32 cellular contexts compared by ENCODE assay signal in the genomic region with DNA sequence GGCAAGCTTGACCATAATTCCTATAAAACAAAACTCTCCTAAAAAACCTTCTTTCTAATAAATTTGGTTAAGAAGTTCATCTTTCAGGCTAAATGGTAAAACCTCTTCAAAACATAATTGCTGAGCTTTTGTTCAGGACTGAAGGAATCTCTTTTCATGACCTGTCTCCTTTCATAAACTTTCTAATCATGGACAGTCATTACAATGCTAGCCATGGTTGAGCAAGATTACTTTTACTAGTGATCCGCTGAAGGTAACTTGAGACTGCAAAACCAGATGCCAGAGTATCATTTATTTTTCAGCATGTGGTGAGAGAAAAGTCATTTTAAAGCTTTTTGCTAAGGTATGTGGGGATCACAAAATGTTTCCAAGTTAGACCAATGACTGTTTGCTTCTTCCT.
DNase-seq lines count a peak whose midpoint lies in the region; ATAC-seq, FAIRE-seq and TF ChIP-seq lines count a peak whose summit lies in the region.
"Had no signal": no experiment of that assay in that cellular context is flagged by ENCODE, and none has a peak within 500 bp of the region (broad histone marks: within the 10 kb centered on the region; RNA-seq: fewer than 3 reads in every experiment).

No MANE protein-coding gene starts in this region.

- H3K27me3 Mint-ChIP-seq in astrocyte (ENCODE audit: low read depth, unreplicated experiment), result no peaks in the 10 kb centered on the region
- H3K27me3 Mint-ChIP-seq: natural killer cell treated with Interleukin-12 subunit alpha and Interleukin-12 subunit beta and Interleukin-15 and Interleukin-18, amount 100 ng/mL, for 72 hours had no signal

- no peaks in the 10 kb centered on the region for H3K4me1 ChIP-seq in astrocyte (ENCODE audit: insufficient read depth, low read length)
- H3K4me1 ChIP-seq: foreskin keratinocyte, lower lobe of right lung, Peyer's patch had no signal

- H3K27ac ChIP-seq in astrocyte (ENCODE audit: low read depth, low read length), result no peak overlapping the region
- H3K27ac ChIP-seq: BLaER1, epithelial cell of prostate, foreskin keratinocyte, HL-60, lower lobe of right lung, Peyer's patch had no signal

- no peak for ATAC-seq in GM18502 (IDR thresholded peaks at IDR 0.05; ENCODE audit: poor library complexity, unreplicated experiment)
- ATAC-seq: activated CD8-positive, alpha-beta memory T cell treated with anti-CD3 and anti-CD28 coated beads, Interleukin-2, amount 10 ng/mL, durations not matched to agents 7 days and 5 days; activated T-cell treated with anti-CD3 and anti-CD28 coated beads, Interleukin-2, amount 50 U/mL, for 72 hours; foreskin keratinocyte; lower lobe of right lung; mucosa of descending colon; natural killer cell treated with Interleukin-12 subunit alpha and Interleukin-12 subunit beta and Interleukin-15 and Interleukin-18, amount 100 ng/mL, for 72 hours; T-helper 17 cell had no signal

- in situ Hi-C loops in ACHN (cut with HindIII; ENCODE audit: low pct_ligation_motif_present, low pct_unique_long_range_greater_than_20kb, low sequenced_read_pairs), result no loop called here

- no peak overlapping the region for H3K27ac Mint-ChIP-seq in astrocyte (ENCODE audit: unreplicated experiment)
- H3K27ac Mint-ChIP-seq: activated CD8-positive, alpha-beta memory T cell treated with anti-CD3 and anti-CD28 coated beads, Interleukin-2, amount 10 ng/mL, durations not matched to agents 7 days and 5 days; activated T-cell treated with anti-CD3 and anti-CD28 coated beads, Interleukin-2, amount 50 U/mL, for 72 hours; natural killer cell treated with Interleukin-12 subunit alpha and Interleukin-12 subunit beta and Interleukin-15 and Interleukin-18, amount 100 ng/mL, for 72 hours; T-helper 17 cell had no signal

- H3K4me3 ChIP-seq in astrocyte (ENCODE audit: insufficient read depth, low read depth, low read length), result no peak overlapping the region
- H3K4me3 ChIP-seq: BLaER1, HAP-1, lower lobe of right lung, mucosa of descending colon, Peyer's patch had no signal

- no peak overlapping the region for H3K9ac ChIP-seq in astrocyte (ENCODE audit: low read length)
- H3K9ac ChIP-seq: BLaER1 had no signal

- no peaks in the 10 kb centered on the region for H3K9me3 Mint-ChIP-seq in astrocyte (ENCODE audit: unreplicated experiment)

- H3K36me3 ChIP-seq in astrocyte (ENCODE audit: insufficient read depth, low read length), result no peaks in the 10 kb centered on the region
- H3K36me3 ChIP-seq: BLaER1, HAP-1, lower lobe of right lung, Peyer's patch had no signal

- no peak overlapping the region for H3K4me3 Mint-ChIP-seq in astrocyte (ENCODE audit: unreplicated experiment)
- H3K4me3 Mint-ChIP-seq: activated CD8-positive, alpha-beta memory T cell treated with anti-CD3 and anti-CD28 coated beads, Interleukin-2, amount 10 ng/mL, durations not matched to agents 7 days and 5 days; activated T-cell treated with anti-CD3 and anti-CD28 coated beads, Interleukin-2, amount 50 U/mL, for 72 hours; natural killer cell treated with Interleukin-12 subunit alpha and Interleukin-12 subunit beta and Interleukin-15 and Interleukin-18, amount 100 ng/mL, for 72 hours; T-helper 17 cell had no signal

- no peaks in the 10 kb centered on the region for H4K20me1 ChIP-seq in astrocyte (ENCODE audit: insufficient read depth, low read length)
- H4K20me1 ChIP-seq: BLaER1 had no signal

- no peak for TF ChIP-seq CTCF in astrocyte (IDR thresholded peaks at IDR 0.05; ENCODE audit: insufficient read depth, low read depth, low read length)

- intact Hi-C loops in posterior cingulate gyrus (cut with DNase I), result no loop called here

- no peaks in the 10 kb centered on the region for H3K79me2 ChIP-seq in astrocyte (ENCODE audit: insufficient read depth, low read length)

- H3K36me3 Mint-ChIP-seq in astrocyte (ENCODE audit: low read depth, unreplicated experiment), result peaks cover 2% of the 10 kb centered on the region
- H3K36me3 Mint-ChIP-seq: activated CD8-positive, alpha-beta memory T cell treated with anti-CD3 and anti-CD28 coated beads, Interleukin-2, amount 10 ng/mL, durations not matched to agents 7 days and 5 days; natural killer cell treated with Interleukin-12 subunit alpha and Interleukin-12 subunit beta and Interleukin-15 and Interleukin-18, amount 100 ng/mL, for 72 hours had no signal

- H3K4me1 Mint-ChIP-seq in astrocyte (ENCODE audit: low read depth, unreplicated experiment), result no peaks in the 10 kb centered on the region
- H3K4me1 Mint-ChIP-seq: activated CD8-positive, alpha-beta memory T cell treated with anti-CD3 and anti-CD28 coated beads, Interleukin-2, amount 10 ng/mL, durations not matched to agents 7 days and 5 days; T-helper 17 cell had no signal

- no peak overlapping the region for H2AFZ ChIP-seq in astrocyte (ENCODE audit: low read depth, low read length)

- DNase-seq in H4 (ENCODE audit: low spot score) (peak; percentile 6), astrocyte (ENCODE audit: low read depth) (peak; percentile 67), fibroblast of peridontal ligament (ENCODE audit: extremely low read depth) (peak; percentile 70), renal cortical epithelial cell (ENCODE audit: low read depth) (peak; percentile 6), ACHN (no peak), posterior cingulate gyrus (no peak)
- DNase-seq: activated CD4-positive, alpha-beta T cell treated with anti-CD3 and anti-CD28 coated beads, Interleukin-2, amount 50 U/mL, for 4 hours; activated CD8-positive, alpha-beta memory T cell treated with anti-CD3 and anti-CD28 coated beads, Interleukin-2, amount 10 ng/mL, durations not matched to agents 7 days and 5 days; activated T-cell treated with anti-CD3 and anti-CD28 coated beads, Interleukin-2, amount 50 U/mL, for 72 hours; DMS 273 treated with DMSO at 0.1 percent for 48 hours; effector CD4-positive, alpha-beta T cell; EL; foreskin keratinocyte; kidney glomerular epithelial cell; lower lobe of right lung; mucosa of descending colon; NCI-H1417 treated with DMSO at 0.1 percent for 48 hours; NCI-H2029 treated with DMSO at 0.1 percent for 48 hours; NCI-H2227 treated with DMSO at 0.1 percent for 48 hours; NCI-H69; Peyer's patch; SHP77; small intestine; stimulated activated naive CD4-positive, alpha-beta T cell treated with Interleukin-2 at 50 U/mL for 16 hours; T-helper 17 cell had no signal

- no peaks in the 10 kb centered on the region for H3K9me3 ChIP-seq in astrocyte (ENCODE audit: insufficient read depth, low read depth, low read length)
- H3K9me3 ChIP-seq: HAP-1, lower lobe of right lung, mucosa of descending colon, Peyer's patch had no signal

- no peaks in the 10 kb centered on the region for H3K27me3 ChIP-seq in astrocyte (ENCODE audit: insufficient read depth, low read length)
- H3K27me3 ChIP-seq: BLaER1, Peyer's patch had no signal

- no peak for FAIRE-seq in astrocyte (lab: Jason Lieb, UNC)
- FAIRE-seq: small intestine, TTC549 had no signal

- no peak overlapping the region for H3K4me2 ChIP-seq in astrocyte (ENCODE audit: low read length)
- H3K4me2 ChIP-seq: BLaER1 had no signal

Comparison
In these comparisons a context has a peak if more than half of its experiments do, and no peak if none do; other contexts are left out.
1. DNase-seq: peak in H4 (single experiment), astrocyte (single experiment), fibroblast of peridontal ligament (single experiment) and renal cortical epithelial cell (single experiment); none in ACHN (single experiment) and posterior cingulate gyrus (0 of 10).